Comparison of ENCODE assay signal across 13 cellular contexts in genomic region chr12:51441583-51441982, GRCh38. TPM values are rescaled to one million over a fixed set of nuclear protein-coding genes. Genes with fewer than 3 reads are reported as not detected.
DNase-seq lines count a peak whose midpoint lies in the region; ATAC-seq and TF ChIP-seq lines count a peak whose summit lies in the region.
"Had no signal": no experiment of that assay in that cellular context is flagged by ENCODE, and none has a peak within 500 bp of the region (broad histone marks: within the 10 kb centered on the region; RNA-seq: fewer than 3 reads in every experiment).

No MANE protein-coding gene starts in this region.

- no peaks in the 10 kb centered on the region for H3K36me3 Mint-ChIP-seq in activated T-helper 17 cell treated with anti-CD3 and anti-CD28 coated beads, Interleukin-2, amount 50 U/mL, for 72 hours (ENCODE audit: low read depth)

- DNase-seq in activated CD4-positive, alpha-beta T cell treated with anti-CD3 and anti-CD28 coated beads for 48 hours = peak; percentile 11
- DNase-seq in activated CD4-positive, alpha-beta T cell treated with anti-CD3 and anti-CD28 coated beads, Interleukin-2, amount 50 U/mL, for 4 hours = no peak
- DNase-seq in fibroblast of the aortic adventitia (ENCODE audit: low read depth) (peak; percentile 45), stromal cell of bone marrow (ENCODE audit: low read depth) (peak; percentile 74), AML-193 (lab: John Stamatoyannopoulos, UW) (no peak), NCI-H2107 treated with DMSO at 0.1 percent for 48 hours (lab: John Stamatoyannopoulos, UW; ENCODE audit: unreplicated experiment) (no peak)
- DNase-seq: activated effector memory CD4-positive, alpha-beta T cell treated with anti-CD3 and anti-CD28 coated beads, Interleukin-2, amount 50 U/mL, for 16 hours; effector CD4-positive, alpha-beta T cell; KBM-7; NCI-H226; WERI-Rb-1 had no signal

- peak; percentile 72 for ATAC-seq in activated T-helper 17 cell treated with anti-CD3 and anti-CD28 coated beads, Interleukin-2, amount 50 U/mL, for 72 hours (replicated peaks)
- no peak for ATAC-seq in HG03565 (IDR thresholded peaks at IDR 0.05; ENCODE audit: unreplicated experiment)

- H3K9me3 Mint-ChIP-seq in activated T-helper 17 cell treated with anti-CD3 and anti-CD28 coated beads, Interleukin-2, amount 50 U/mL, for 72 hours = no peaks in the 10 kb centered on the region

- H3K4me1 Mint-ChIP-seq in activated T-helper 17 cell treated with anti-CD3 and anti-CD28 coated beads, Interleukin-2, amount 50 U/mL, for 72 hours = peaks cover 14% of the 10 kb centered on the region

- no peaks in the 10 kb centered on the region for H3K27me3 Mint-ChIP-seq in activated T-helper 17 cell treated with anti-CD3 and anti-CD28 coated beads, Interleukin-2, amount 50 U/mL, for 72 hours

- no peak for TF ChIP-seq CTCF in fibroblast of the aortic adventitia (IDR thresholded peaks at IDR 0.05; ENCODE audit: insufficient read depth, low read length)

- H3K4me3 ChIP-seq in fibroblast of the aortic adventitia (ENCODE audit: low read depth, low read length) = no peak overlapping the region

- peak overlapping the region; percentile 24 for H3K27ac Mint-ChIP-seq in activated T-helper 17 cell treated with anti-CD3 and anti-CD28 coated beads, Interleukin-2, amount 50 U/mL, for 72 hours

- no peak overlapping the region for H3K4me3 Mint-ChIP-seq in activated T-helper 17 cell treated with anti-CD3 and anti-CD28 coated beads, Interleukin-2, amount 50 U/mL, for 72 hours

RNA-seq across cellular contexts. Expression of gene SLC4A8, which starts 17.0 kb away (rescaled TPM):
- 1 to 10 TPM; 2.2 to 8.0 TPM for total RNA-seq in activated T-helper 17 cell treated with anti-CD3 and anti-CD28 coated beads, Interleukin-2, amount 50 U/mL, for 72 hours
- total RNA-seq in fibroblast of the aortic adventitia (ENCODE audit: low replicate concordance) = 4.7 and 8.4 TPM in 2 replicates

RNA-seq across cellular contexts. Expression of gene GALNT6, which starts 50.4 kb away (rescaled TPM):
- total RNA-seq in activated T-helper 17 cell treated with anti-CD3 and anti-CD28 coated beads, Interleukin-2, amount 50 U/mL, for 72 hours = 1 to 10 TPM; 6.2 to 7.2 TPM
- 0.74 and 22.1 TPM in 2 replicates for total RNA-seq in fibroblast of the aortic adventitia (ENCODE audit: low replicate concordance)

Comparison
In these comparisons a context has a peak if more than half of its experiments do, and no peak if none do; other contexts are left out.
1. DNase-seq: peak in activated CD4-positive, alpha-beta T cell treated with anti-CD3 and anti-CD28 coated beads for 48 hours (single experiment), fibroblast of the aortic adventitia (single experiment) and stromal cell of bone marrow (single experiment); none in activated CD4-positive, alpha-beta T cell treated with anti-CD3 and anti-CD28 coated beads, Interleukin-2, amount 50 U/mL, for 4 hours (0 of 2), AML-193 (0 of 2) and NCI-H2107 treated with DMSO at 0.1 percent for 48 hours (single experiment).